ENCODE assay signal across 18 cellular contexts in the genomic region with DNA sequence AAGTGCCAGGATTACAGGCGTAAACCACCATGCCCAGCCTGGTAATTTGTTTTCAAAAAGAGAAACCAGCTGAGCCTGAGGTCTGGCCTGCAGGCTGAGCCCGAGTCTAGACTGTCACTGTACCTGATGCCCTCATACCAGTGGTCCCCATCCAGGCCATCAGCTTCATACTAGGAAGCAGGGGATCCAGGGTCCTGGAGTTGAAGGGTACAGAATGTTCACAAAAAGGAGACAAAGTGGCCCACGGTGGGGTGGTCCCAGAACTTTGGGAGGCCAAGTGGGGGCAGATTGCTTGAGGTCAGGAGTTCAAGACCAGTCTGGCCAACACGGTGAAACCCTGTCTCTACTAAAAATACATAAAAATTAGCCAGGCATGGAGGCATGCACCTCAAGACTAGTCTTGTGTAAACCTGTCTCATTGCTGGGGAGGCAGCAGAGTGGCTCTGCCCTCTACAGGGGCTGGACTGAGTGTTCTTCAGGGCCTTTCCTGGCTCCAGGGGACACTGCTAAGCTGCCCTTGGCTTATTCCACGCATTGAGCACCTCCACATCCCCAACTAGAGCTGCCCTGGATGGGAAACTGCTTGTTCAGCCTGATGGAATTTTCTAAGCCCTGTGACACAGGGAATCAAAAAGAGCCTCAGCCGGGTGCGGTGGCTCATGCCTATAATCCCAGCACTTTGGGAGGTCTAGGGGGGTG. TPM values are rescaled to one million over a fixed set of nuclear protein-coding genes. Genes with fewer than 3 reads are reported as not detected.
"Had no signal": no experiment of that assay in that cellular context is flagged by ENCODE, and none has a peak within 500 bp of the region (broad histone marks: within the 10 kb centered on the region; RNA-seq: fewer than 3 reads in every experiment).

No MANE protein-coding gene starts in this region.

- H3K9me3 Mint-ChIP-seq: central memory CD8-positive, alpha-beta T cell; mesothelial cell of epicardium; nephron progenitor cell; stimulated activated naive CD8-positive, alpha-beta T cell treated with anti-CD3 and anti-CD28 coated beads, Interleukin-15, Interleukin-2, amounts not matched to agents 100 ng/mL and 50 ng/mL, for 24 hours had no signal

- H3K4me1 ChIP-seq: lower lobe of right lung, prostate gland, upper lobe of left lung had no signal

- H3K4me3 Mint-ChIP-seq: central memory CD8-positive, alpha-beta T cell; mesothelial cell of epicardium; nephron progenitor cell; stimulated activated naive CD8-positive, alpha-beta T cell treated with anti-CD3 and anti-CD28 coated beads, Interleukin-15, Interleukin-2, amounts not matched to agents 100 ng/mL and 50 ng/mL, for 24 hours had no signal

- H3K36me3 Mint-ChIP-seq: mesothelial cell of epicardium had no signal

- H3K27ac Mint-ChIP-seq: mesothelial cell of epicardium; nephron progenitor cell; stimulated activated naive CD8-positive, alpha-beta T cell treated with anti-CD3 and anti-CD28 coated beads, Interleukin-15, Interleukin-2, amounts not matched to agents 100 ng/mL and 50 ng/mL, for 24 hours had no signal

- H3K4me1 Mint-ChIP-seq: central memory CD8-positive, alpha-beta T cell; mesothelial cell of epicardium; nephron progenitor cell had no signal

- H3K36me3 ChIP-seq: brain microvascular endothelial cell, gastrocnemius medialis, lower lobe of right lung, prostate gland, upper lobe of left lung had no signal

- H3K27me3 ChIP-seq: gastrocnemius medialis, upper lobe of left lung had no signal

- H3K9me3 ChIP-seq: gastrocnemius medialis, lower lobe of right lung, prostate gland, upper lobe of left lung had no signal

- H3K4me3 ChIP-seq: gastrocnemius medialis, lower lobe of right lung, prostate gland, skin epidermis, upper lobe of left lung had no signal

- DNase-seq: activated CD4-positive, alpha-beta T cell treated with anti-CD3 and anti-CD28 coated beads for 1 hour; brain microvascular endothelial cell; effector CD8-positive, alpha-beta T cell; nephron progenitor cell; nucleus accumbens; SIG-M5; T-helper 9 cell had no signal

- H3K27ac ChIP-seq: brain microvascular endothelial cell, lower lobe of right lung, prostate gland, skin epidermis, upper lobe of left lung had no signal

- H3K27me3 Mint-ChIP-seq: stimulated activated naive CD8-positive, alpha-beta T cell treated with anti-CD3 and anti-CD28 coated beads, Interleukin-15, Interleukin-2, amounts not matched to agents 100 ng/mL and 50 ng/mL, for 24 hours had no signal

RNA-seq across cellular contexts. Expression of a gene that starts 7.9 kb away (rescaled TPM):
- total RNA-seq: aorta, esophagus mucosa, mesothelial cell of epicardium, temporal lobe had no signal

RNA-seq across cellular contexts. Expression of a gene that starts 25.1 kb away (rescaled TPM):
- total RNA-seq: aorta, esophagus mucosa, lower lobe of right lung, mesothelial cell of epicardium, temporal lobe, upper lobe of left lung had no signal
